In the genomic region with DNA sequence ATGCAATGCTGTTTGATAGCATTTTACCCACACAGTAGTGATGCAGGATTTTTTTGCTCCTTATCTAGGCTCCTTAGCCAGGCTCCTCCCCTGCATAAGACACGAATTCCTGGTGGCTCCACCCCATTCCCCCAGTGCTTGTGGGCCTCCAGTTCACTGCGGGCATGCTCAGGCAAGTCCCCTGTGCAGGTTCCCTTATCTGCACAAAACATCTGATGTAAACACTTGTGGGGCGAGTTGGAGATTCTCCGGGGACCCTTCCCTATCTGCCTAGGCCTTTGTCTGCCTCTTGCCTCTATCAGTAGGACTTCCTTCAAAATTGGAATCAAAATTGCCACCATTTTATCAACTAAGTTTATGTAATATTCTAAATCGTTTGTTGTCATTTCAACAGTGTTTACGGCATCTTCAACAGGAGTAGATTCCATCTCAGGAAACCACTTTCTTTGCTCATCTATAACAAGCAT, we compare ENCODE assay signal across 11 cellular contexts. TPM values are rescaled to one million over a fixed set of nuclear protein-coding genes. Genes with fewer than 3 reads are reported as not detected.
DNase-seq lines count a peak whose midpoint lies in the region; ATAC-seq and TF ChIP-seq lines count a peak whose summit lies in the region.
"Had no signal": no experiment of that assay in that cellular context is flagged by ENCODE, and none has a peak within 500 bp of the region (broad histone marks: within the 10 kb centered on the region; RNA-seq: fewer than 3 reads in every experiment).

No MANE protein-coding gene starts in this region.

- H3K4me1 Mint-ChIP-seq in activated T-helper 2 cell treated with anti-CD3 and anti-CD28 coated beads, Interferon-gamma antibody, Interleukin-2, Interleukin-4, amounts not matched to agents 10 μg/mL and 5 μg/mL and 100 μg/mL, durations not matched to agents 14 hours and 24 hours and 36 hours (ENCODE audit: low read depth) = peaks cover 21% of the 10 kb centered on the region

- no peak overlapping the region for H3K4me3 ChIP-seq in HFF-Myc (replicated peaks; ENCODE audit: low read depth, low read length)

- no peaks in the 10 kb centered on the region for H3K27me3 ChIP-seq in foreskin keratinocyte

- H3K4me3 Mint-ChIP-seq in activated T-helper 2 cell treated with anti-CD3 and anti-CD28 coated beads, Interferon-gamma antibody, Interleukin-2, Interleukin-4, amounts not matched to agents 10 μg/mL and 5 μg/mL and 100 μg/mL, durations not matched to agents 14 hours and 24 hours and 36 hours (ENCODE audit: low read depth) = no peak overlapping the region
- H3K4me3 Mint-ChIP-seq: activated naive CD8-positive, alpha-beta T cell had no signal

- peaks cover 18% of the 10 kb centered on the region for H3K27me3 Mint-ChIP-seq in activated T-helper 2 cell treated with anti-CD3 and anti-CD28 coated beads, Interferon-gamma antibody, Interleukin-2, Interleukin-4, amounts not matched to agents 10 μg/mL and 5 μg/mL and 100 μg/mL, durations not matched to agents 14 hours and 24 hours and 36 hours (ENCODE audit: low read depth)
- H3K27me3 Mint-ChIP-seq: activated naive CD8-positive, alpha-beta T cell had no signal

- no peak overlapping the region for H3K27ac Mint-ChIP-seq in activated T-helper 2 cell treated with anti-CD3 and anti-CD28 coated beads, Interferon-gamma antibody, Interleukin-2, Interleukin-4, amounts not matched to agents 10 μg/mL and 5 μg/mL and 100 μg/mL, durations not matched to agents 14 hours and 24 hours and 36 hours
- H3K27ac Mint-ChIP-seq: activated naive CD8-positive, alpha-beta T cell had no signal

- H3K27ac ChIP-seq in foreskin keratinocyte = peak overlapping the region; percentile 7

- no peak for TF ChIP-seq POLR2A in GM18505 (IDR thresholded peaks at IDR 0.05; ENCODE audit: borderline replicate concordance, extremely low read depth, insufficient read depth, insufficient read length)

- intact Hi-C loops in activated T-helper 2 cell treated with anti-CD3 and anti-CD28 coated beads, Interferon-gamma antibody, Interleukin-2, Interleukin-4, amounts not matched to agents 10 μg/mL and 5 μg/mL and 100 μg/mL, durations not matched to agents 14 hours and 24 hours and 36 hours (cut with micrococcal nuclease) = loop anchor here (10.0 kb wide), 1 partner anchor 263 kb away; no protein-coding TSS in a partner anchor

- no peaks in the 10 kb centered on the region for H3K36me3 Mint-ChIP-seq in activated T-helper 2 cell treated with anti-CD3 and anti-CD28 coated beads, Interferon-gamma antibody, Interleukin-2, Interleukin-4, amounts not matched to agents 10 μg/mL and 5 μg/mL and 100 μg/mL, durations not matched to agents 14 hours and 24 hours and 36 hours (ENCODE audit: low read depth)
- H3K36me3 Mint-ChIP-seq: activated naive CD8-positive, alpha-beta T cell had no signal

- ATAC-seq in foreskin keratinocyte (peak; percentile 64), HG03097 (IDR thresholded peaks at IDR 0.05; ENCODE audit: low FRiP score, unreplicated experiment) (no peak), GM18505 (IDR thresholded peaks at IDR 0.05; ENCODE audit: unreplicated experiment) (no peak)

- TF ChIP-seq CTCF in HFF-Myc (IDR thresholded peaks at IDR 0.05; ENCODE audit: low read depth, low read length, missing control alignments) (no peak), foreskin keratinocyte (conservative IDR thresholded peaks at IDR 0.05) (no peak)

- H3K4me1 ChIP-seq in foreskin keratinocyte = peaks cover 14% of the 10 kb centered on the region

- DNase-seq in DMS153 (lab: John Stamatoyannopoulos, UW) (peak; percentile 27), HFF-Myc (ENCODE audit: extremely low read depth, low read depth) (peak; percentile 49), SK-N-DZ (ENCODE audit: low spot score) (peak; percentile 47), foreskin keratinocyte (peak in 1 of 2 donors; percentile 80)
- no peak for DNase-seq in activated T-helper 2 cell treated with anti-CD3 and anti-CD28 coated beads, Interferon-gamma antibody, Interleukin-2, Interleukin-4, amounts not matched to agents 10 μg/mL and 5 μg/mL and 100 μg/mL, durations not matched to agents 14 hours and 24 hours and 36 hours (ENCODE audit: low spot score)
- DNase-seq in activated CD4-positive, alpha-beta T cell treated with anti-CD3 and anti-CD28 coated beads, Interleukin-2, amount 50 U/mL, for 4 hours = no peak
- DNase-seq: activated CD4-positive, CD25-positive, alpha-beta regulatory T cell treated with anti-CD3 and anti-CD28 coated beads, Interleukin-2, amount 50 U/mL, for 72 hours; posterior cingulate gyrus had no signal

- no peaks in the 10 kb centered on the region for H3K9me3 Mint-ChIP-seq in activated T-helper 2 cell treated with anti-CD3 and anti-CD28 coated beads, Interferon-gamma antibody, Interleukin-2, Interleukin-4, amounts not matched to agents 10 μg/mL and 5 μg/mL and 100 μg/mL, durations not matched to agents 14 hours and 24 hours and 36 hours

RNA-seq across cellular contexts. Expression of gene STK17A, which starts 5.4 kb away (rescaled TPM):
- 6.3 and 8.9 TPM in 2 replicates for polyA plus RNA-seq in SK-N-DZ (2014; cell fraction: cytosol; rRNA removed)
- 5.1 and 5.5 TPM in 2 replicates for polyA plus RNA-seq in SK-N-DZ (2014; cell fraction: nucleus; rRNA removed)
- 55.2 and 74.0 TPM in 2 replicates for total RNA-seq in foreskin keratinocyte
- polyA plus RNA-seq in foreskin keratinocyte = 45.9 and 52.1 TPM in 2 replicates
- 20.4 and 21.7 TPM in 2 replicates for total RNA-seq in activated T-helper 2 cell treated with anti-CD3 and anti-CD28 coated beads, Interferon-gamma antibody, Interleukin-2, Interleukin-4, amounts not matched to agents 10 μg/mL and 5 μg/mL and 100 μg/mL, durations not matched to agents 14 hours and 24 hours and 36 hours

Comparison
In these comparisons a context has a peak if more than half of its experiments do, and no peak if none do; other contexts are left out.
1. DNase-seq: peak in DMS153 (single experiment), HFF-Myc (single experiment) and SK-N-DZ (single experiment); none in activated T-helper 2 cell treated with anti-CD3 and anti-CD28 coated beads, Interferon-gamma antibody, Interleukin-2, Interleukin-4, amounts not matched to agents 10 μg/mL and 5 μg/mL and 100 μg/mL, durations not matched to agents 14 hours and 24 hours and 36 hours (single experiment) and activated CD4-positive, alpha-beta T cell treated with anti-CD3 and anti-CD28 coated beads, Interleukin-2, amount 50 U/mL, for 4 hours (0 of 2).